In genomic region chr20:462199-462991, GRCh38 we compare ENCODE assay signal across 8 cellular contexts. TPM values are rescaled to one million over a fixed set of nuclear protein-coding genes. Genes with fewer than 3 reads are reported as not detected.
DNase-seq lines count a peak whose midpoint lies in the region; ATAC-seq and TF ChIP-seq lines count a peak whose summit lies in the region.

TSS of gene TBC1D20 (minus strand) at chr20:462533. CDS start at chr20:462405, 128 bp downstream.

- POLR2A ChIA-PET in GM10248 (lab: Yijun Ruan, JAX), result no interaction called here

- peak; percentile 31 for TF ChIP-seq CTCF in GM10248 (IDR thresholded peaks at IDR 0.05; ENCODE audit: control extremely low read depth, extremely low read depth, low read depth, missing control alignments)

- DNase-seq in GM10248 (ENCODE audit: extremely low spot score), result peak; percentile 93
- DNase-seq in NAMALWA (ENCODE audit: low spot score), result peak; percentile 94
- DNase-seq in SK-MEL-5 (ENCODE audit: low read depth, low spot score), result peak; percentile 90
- DNase-seq in activated naive CD4-positive, alpha-beta T cell treated with Interleukin-2 at 50 U/mL for 16 hours, result peak; percentile 85
- DNase-seq in germinal center (ENCODE audit: low spot score), result peak; percentile 92
- peak in 55 of 56 donors; percentile 21 to 89 (median 76) for DNase-seq in nucleus accumbens (lab: John Stamatoyannopoulos, UW)
- DNase-seq in superior temporal gyrus (ENCODE audit: extremely low spot score), result peak; percentile 92

- ATAC-seq in HG02571 (IDR thresholded peaks at IDR 0.05; ENCODE audit: unreplicated experiment), result peak; percentile 92

- in situ Hi-C loops in SK-MEL-5 (cut with HindIII; ENCODE audit: low pct_unique_long_range_greater_than_20kb, low sequenced_read_pairs), result no loop called here

- CTCF ChIA-PET in GM10248 (lab: Yijun Ruan, JAX), result interaction anchor here (0.6 to 2.4 kb wide), 3 partner anchors 17 to 96 kb away, joined by 3 to 5 read pairs (median 5); no protein-coding TSS in a partner anchor

RNA-seq across cellular contexts. Expression of gene TBC1D20, which starts in this region (rescaled TPM):
- 62.5 and 63.0 TPM in 2 replicates for total RNA-seq in SK-MEL-5 (2014; rRNA removed; shearing (Covaris generic))
- polyA plus RNA-seq in SK-MEL-5 (2015; cell fraction: cytosol; rRNA removed), result 82.6 and 95.7 TPM in 2 replicates
- polyA plus RNA-seq in SK-MEL-5 (2015; cell fraction: nucleus; rRNA removed), result 94.4 and 114 TPM in 2 replicates

Comparison
In these comparisons a context has a peak if more than half of its experiments do, and no peak if none do; other contexts are left out.
1. Peak in every context shown above with its lines: DNase-seq and ATAC-seq.